27 cellular contexts compared by ENCODE assay signal in the genomic region with DNA sequence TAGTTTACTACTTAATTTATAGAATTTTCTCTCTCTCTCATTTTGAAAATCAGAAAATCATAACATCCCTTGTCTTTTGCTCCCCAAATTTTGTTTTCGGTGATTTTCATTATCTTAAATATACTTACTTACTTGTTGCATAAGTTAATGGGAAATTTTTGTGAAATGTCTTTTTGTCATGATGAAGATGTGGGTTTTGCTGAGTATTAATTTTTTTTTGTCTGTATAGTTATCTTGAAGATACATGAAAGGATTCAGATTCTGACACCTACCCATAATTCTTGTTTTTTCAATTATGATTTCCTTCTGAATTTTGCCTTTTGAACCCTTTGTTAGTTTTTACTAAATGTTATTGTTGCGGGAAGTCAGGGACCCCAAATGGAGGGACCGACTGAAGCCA.
"Had no signal": no experiment of that assay in that cellular context is flagged by ENCODE, and none has a peak within 500 bp of the region (broad histone marks: within the 10 kb centered on the region; RNA-seq: fewer than 3 reads in every experiment).

No MANE protein-coding gene starts in this region.

- H3K9me3 ChIP-seq: ovary, psoas muscle, stomach, thoracic aorta, thyroid gland, tibial nerve, upper lobe of left lung, vagina had no signal

- H3K36me3 ChIP-seq: neural progenitor cell, ovary, stomach, thoracic aorta, thyroid gland, tibial nerve, upper lobe of left lung, vagina had no signal

- H3K4me1 ChIP-seq: neural progenitor cell, parathyroid adenoma, psoas muscle, stomach, thyroid gland, tibial nerve, upper lobe of left lung, vagina had no signal

- H3K27ac Mint-ChIP-seq: natural killer cell; nephron; neural progenitor cell; progenitor cell of endocrine pancreas; stimulated activated effector memory CD8-positive, alpha-beta T cell treated with anti-CD3 and anti-CD28 coated beads, Interleukin-12 subunit alpha, Interleukin-12 subunit beta, amount 100 ng/mL, for 72 hours; stimulated activated naive B cell treated with anti-CD40 and anti-IgM and Interleukin-4, amounts not matched to agents 10 μg/mL and 1 μg/mL and 100 μg/mL, for 72 hours; stimulated activated naive CD8-positive, alpha-beta T cell treated with anti-CD3 and anti-CD28 coated beads, Interleukin-15, Interleukin-2, amounts not matched to agents 100 ng/mL and 50 ng/mL, for 24 hours had no signal

- ATAC-seq: natural killer cell; psoas muscle; right cardiac atrium; sciatic nerve; stimulated activated effector memory CD8-positive, alpha-beta T cell treated with anti-CD3 and anti-CD28 coated beads, Interleukin-12 subunit alpha, Interleukin-12 subunit beta, amount 100 ng/mL, for 72 hours; stimulated activated naive B cell treated with anti-CD40 and anti-IgM and Interleukin-4, amounts not matched to agents 10 μg/mL and 1 μg/mL and 100 μg/mL, for 72 hours had no signal

- H3K4me3 Mint-ChIP-seq: natural killer cell; nephron; neural progenitor cell; stimulated activated effector memory CD8-positive, alpha-beta T cell treated with anti-CD3 and anti-CD28 coated beads, Interleukin-12 subunit alpha, Interleukin-12 subunit beta, amount 100 ng/mL, for 72 hours; stimulated activated naive B cell treated with anti-CD40 and anti-IgM and Interleukin-4, amounts not matched to agents 10 μg/mL and 1 μg/mL and 100 μg/mL, for 72 hours; stimulated activated naive CD8-positive, alpha-beta T cell treated with anti-CD3 and anti-CD28 coated beads, Interleukin-15, Interleukin-2, amounts not matched to agents 100 ng/mL and 50 ng/mL, for 24 hours had no signal

- H3K4me2 ChIP-seq: neural progenitor cell had no signal

- H3K27me3 ChIP-seq: neural progenitor cell, ovary, stomach, thyroid gland, tibial nerve, upper lobe of left lung, vagina had no signal

- H3K9ac ChIP-seq: neural progenitor cell, parathyroid adenoma had no signal

- H3K27me3 Mint-ChIP-seq: progenitor cell of endocrine pancreas; stimulated activated naive B cell treated with anti-CD40 and anti-IgM and Interleukin-4, amounts not matched to agents 10 μg/mL and 1 μg/mL and 100 μg/mL, for 72 hours; stimulated activated naive CD8-positive, alpha-beta T cell treated with anti-CD3 and anti-CD28 coated beads, Interleukin-15, Interleukin-2, amounts not matched to agents 100 ng/mL and 50 ng/mL, for 24 hours had no signal

- H3K4me1 Mint-ChIP-seq: stimulated activated effector memory CD8-positive, alpha-beta T cell treated with anti-CD3 and anti-CD28 coated beads, Interleukin-12 subunit alpha, Interleukin-12 subunit beta, amount 100 ng/mL, for 72 hours; stimulated activated naive B cell treated with anti-CD40 and anti-IgM and Interleukin-4, amounts not matched to agents 10 μg/mL and 1 μg/mL and 100 μg/mL, for 72 hours had no signal

- H2AFZ ChIP-seq: neural progenitor cell, parathyroid adenoma had no signal

- H3K9me3 Mint-ChIP-seq: nephron, neural progenitor cell had no signal

- H3K4me3 ChIP-seq: neural progenitor cell, ovary, psoas muscle, skin epidermis, stomach, thoracic aorta, thyroid gland, tibial nerve, upper lobe of left lung, vagina had no signal

- FAIRE-seq: urothelium cell line had no signal

- H3K36me3 Mint-ChIP-seq: neural progenitor cell; stimulated activated effector memory CD8-positive, alpha-beta T cell treated with anti-CD3 and anti-CD28 coated beads, Interleukin-12 subunit alpha, Interleukin-12 subunit beta, amount 100 ng/mL, for 72 hours; stimulated activated naive B cell treated with anti-CD40 and anti-IgM and Interleukin-4, amounts not matched to agents 10 μg/mL and 1 μg/mL and 100 μg/mL, for 72 hours had no signal

- DNase-seq: natural killer cell; occipital lobe; ovary; psoas muscle; right cardiac atrium; stimulated activated CD4-positive, alpha-beta T cell treated with anti-CD3 and anti-CD28 coated beads, Interleukin-15, amount 100 ng/mL, for 24 hours; stimulated activated CD4-positive, alpha-beta T cell treated with anti-CD3 and anti-CD28 coated beads, Interleukin-2, amount 100 ng/mL, for 24 hours; stimulated activated CD4-positive, alpha-beta T cell treated with anti-CD3 and anti-CD28 coated beads, Interleukin-2, amount 100 ng/mL, for 48 hours; stimulated activated CD4-positive, alpha-beta T cell treated with anti-CD3 and anti-CD28 coated beads, Interleukin-4, amount 100 ng/mL, for 24 hours; stimulated activated naive B cell treated with anti-CD40 and anti-IgM and Interleukin-4, amounts not matched to agents 10 μg/mL and 1 μg/mL and 100 μg/mL, for 72 hours; stimulated activated naive CD4-positive, alpha-beta T cell treated with Interleukin-2 at 50 U/mL for 16 hours; stomach; thyroid gland; trophoblast cell; upper lobe of left lung had no signal

- H3K27ac ChIP-seq: neural progenitor cell, ovary, parathyroid adenoma, psoas muscle, skin epidermis, stomach, thoracic aorta, thyroid gland, tibial nerve, upper lobe of left lung, vagina had no signal

- H3K79me2 ChIP-seq: parathyroid adenoma had no signal
